ENCODE assay signal across 10 cellular contexts in the genomic region with DNA sequence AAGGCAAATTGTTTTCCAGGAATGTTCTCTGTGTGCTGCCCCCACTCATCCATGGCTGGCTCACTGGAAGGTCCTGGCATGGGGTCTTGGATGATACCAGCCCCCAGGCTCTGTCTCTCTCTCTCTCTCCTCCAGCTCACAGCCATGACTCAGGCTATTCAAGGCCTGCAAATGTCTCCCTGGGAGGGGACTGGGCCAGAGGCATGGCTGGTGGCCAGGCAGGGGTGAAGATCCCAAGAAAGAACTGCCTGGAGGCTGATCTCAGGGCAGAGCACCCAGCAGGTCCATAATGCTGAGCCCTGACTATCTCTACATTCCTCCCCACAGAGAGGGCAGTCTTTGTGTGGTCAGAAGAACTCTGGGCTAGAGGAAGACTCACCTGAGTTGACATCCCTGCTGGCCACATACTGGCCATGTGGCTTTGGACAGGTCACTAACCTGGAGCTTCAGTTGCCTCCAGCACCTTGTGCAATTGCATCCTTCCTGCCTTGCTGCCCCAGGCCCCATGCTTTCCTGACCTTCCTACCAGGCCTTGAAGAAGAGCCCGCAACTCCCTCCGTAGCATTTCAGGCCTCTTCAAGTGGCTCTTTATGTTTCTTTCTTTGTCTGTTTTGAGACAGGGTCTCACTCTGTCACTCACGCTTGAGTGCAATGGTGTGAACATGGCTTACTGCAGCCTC.
A peak's percentile ranks its signal among the peaks of the same experiment; 100 is the strongest.
DNase-seq lines count a peak whose midpoint lies in the region; ATAC-seq, FAIRE-seq and TF ChIP-seq lines count a peak whose summit lies in the region.
"Had no signal": no experiment of that assay in that cellular context is flagged by ENCODE, and none has a peak within 500 bp of the region (broad histone marks: within the 10 kb centered on the region; RNA-seq: fewer than 3 reads in every experiment).

No MANE protein-coding gene starts in this region.

- FAIRE-seq in pancreas (lab: Jason Lieb, UNC) = no peak

- TF ChIP-seq EP300 in SK-N-SH (IDR thresholded peaks at IDR 0.05; ENCODE audit: borderline replicate concordance in 1 of 2, low read depth in 1 of 2, low read length in 1 of 2) = no peak

- H3K9ac ChIP-seq in SK-N-SH (peak overlapping the region; percentile 67), fibroblast of lung (ENCODE audit: insufficient read depth, low read length) (no peak overlapping the region)

- intact Hi-C loops in pancreas (cut with DNase I) = no loop called here

- DNase-seq in AG08396 (ENCODE audit: low spot score) (peak; percentile 66), SK-N-SH (no peak), fibroblast of lung (ENCODE audit: low read depth in 2 of 2) (peak; percentile 82 to 93), pancreas (peak in 1 of 6 donors; percentile 43), NCI-H510A (lab: John Stamatoyannopoulos, UW) (no peak)
- DNase-seq: NCI-H2107 had no signal

- H3K4me1 ChIP-seq in SK-N-SH (ENCODE audit: control insufficient read depth in 1 of 2, insufficient read depth in 2 of 2, low read depth in 1 of 2, low read length in 1 of 2) (peaks cover 47 to 64% of the 10 kb centered on the region in 2 experiments), fibroblast of lung (ENCODE audit: control insufficient read depth, extremely low read depth, insufficient read depth, low read length) (peaks cover 45% of the 10 kb centered on the region), pancreas (peaks cover 0 to 19% (median 0%) of the 10 kb centered on the region in 3 donors)

- no peak overlapping the region for H2AFZ ChIP-seq in SK-N-SH (ENCODE audit: low read depth)
- no peak overlapping the region for H2AFZ ChIP-seq in fibroblast of lung (ENCODE audit: low read length)

- H3K4me2 ChIP-seq in SK-N-SH (peak overlapping the region; percentile 60), fibroblast of lung (ENCODE audit: extremely low read depth, insufficient read depth, low read length) (no peak overlapping the region)

- no peaks in the 10 kb centered on the region for H4K20me1 ChIP-seq in SK-N-SH (ENCODE audit: insufficient read depth)
- no peaks in the 10 kb centered on the region for H4K20me1 ChIP-seq in fibroblast of lung (ENCODE audit: control insufficient read depth, extremely low read depth, insufficient read depth, low read length)

- H3K9me3 ChIP-seq in SK-N-SH (no peaks in the 10 kb centered on the region), fibroblast of lung (ENCODE audit: control insufficient read depth, insufficient read depth, low read depth, low read length) (no peaks in the 10 kb centered on the region), pancreas (no peaks in the 10 kb centered on the region)

- WGBS in SK-N-SH (ENCODE audit: low lambda C conversion rate) = 97% methylated on average over 3 of the region's 3 CpGs
- 97 to 100% methylated on average over 3 of the region's 3 CpGs for WGBS in pancreas, 2 donors

- no peak for TF ChIP-seq RAD21 in SK-N-SH (IDR thresholded peaks at IDR 0.05; ENCODE audit: low read length)

- POLR2A ChIA-PET in SK-N-SH (lab: Yijun Ruan, JAX) = no interaction called here

- H3K27ac ChIP-seq in SK-N-SH (ENCODE audit: low read depth in 2 of 2, low read length in 1 of 2) = peak overlapping the region; percentile 95 to 99
- peak overlapping the region; percentile 98 for H3K27ac ChIP-seq in fibroblast of lung (ENCODE audit: insufficient read depth, low read length)
- H3K27ac ChIP-seq in pancreas = peak overlapping the region in 3 of 4 donors; percentile 28 to 77 (median 66)
- H3K27ac ChIP-seq: C4-2B had no signal

- ATAC-seq in pancreas (peak in 3 of 4 donors; percentile 12 to 41 (median 37)), HG02763 (IDR thresholded peaks at IDR 0.05; ENCODE audit: unreplicated experiment) (no peak), HG02884 (IDR thresholded peaks at IDR 0.05; ENCODE audit: unreplicated experiment) (no peak), HG02870 (IDR thresholded peaks at IDR 0.05; ENCODE audit: unreplicated experiment) (no peak)

- no peaks in the 10 kb centered on the region for H3K9me2 ChIP-seq in SK-N-SH

- CTCF ChIA-PET in SK-N-SH (lab: Yijun Ruan, JAX) = interaction anchor here (0.6 to 1.1 kb wide), 3 partner anchors 45 to 467 kb away, joined by 3 read pairs; no protein-coding TSS in a partner anchor

- peaks cover 23% of the 10 kb centered on the region for H3F3A ChIP-seq in SK-N-SH (replicated peaks; ENCODE audit: insufficient read depth)

- H3K27me3 ChIP-seq in SK-N-SH (ENCODE audit: insufficient read depth) (no peaks in the 10 kb centered on the region), fibroblast of lung (ENCODE audit: control insufficient read depth, insufficient read depth, low read length) (no peaks in the 10 kb centered on the region), pancreas (no peaks in the 10 kb centered on the region)

- H3K4me3 ChIP-seq in SK-N-SH (ENCODE audit: low read depth in 2 of 2, low read length in 1 of 2) = no peak overlapping the region
- H3K4me3 ChIP-seq in fibroblast of lung (replicated peaks in 1 of 4; ENCODE audit: control extremely low read depth in 1 of 4, insufficient read depth in 1 of 4, low read depth in 3 of 4, low read length in 4 of 4) = no peak overlapping the region
- H3K4me3 ChIP-seq in pancreas = no peak overlapping the region

- no peaks in the 10 kb centered on the region for H3K36me3 ChIP-seq in SK-N-SH (replicated peaks in 1 of 2; ENCODE audit: control insufficient read depth in 1 of 2, insufficient read depth in 2 of 2, low read length in 1 of 2)
- no peaks in the 10 kb centered on the region for H3K36me3 ChIP-seq in fibroblast of lung (ENCODE audit: control insufficient read depth, insufficient read depth, low read length)
- H3K36me3 ChIP-seq in pancreas = no peaks in the 10 kb centered on the region

- H3K79me2 ChIP-seq in SK-N-SH (ENCODE audit: insufficient read depth) = no peaks in the 10 kb centered on the region
- H3K79me2 ChIP-seq in fibroblast of lung (ENCODE audit: control insufficient read depth, insufficient read depth, low read length) = no peaks in the 10 kb centered on the region

- TF ChIP-seq CTCF in SK-N-SH (IDR thresholded peaks at IDR 0.05) (no peak), fibroblast of lung (conservative IDR thresholded peaks at IDR 0.05 in 1 of 2, IDR thresholded peaks at IDR 0.05 in 1 of 2; ENCODE audit: low read depth in 1 of 2, low read length in 2 of 2) (no peak), pancreas (IDR thresholded peaks at IDR 0.05) (no peak)

TF ChIP-seq in SK-N-SH, 30 proteins besides CTCF, POLR2A, EP300 and RAD21 (continues in another document):
- TF ChIP-seq SIN3A (IDR thresholded peaks at IDR 0.05; ENCODE audit: borderline replicate concordance, low read depth, low read length) (peak; percentile 63; the same call in 1 of the 2 replicates), CHD2 (IDR thresholded peaks at IDR 0.05; ENCODE audit: low read length, partially characterized antibody) (no peak), EZH2phosphoT487 (IDR thresholded peaks at IDR 0.05; ENCODE audit: borderline replicate concordance, low read depth) (no peak), RXRA (IDR thresholded peaks at IDR 0.05; ENCODE audit: borderline replicate concordance, low read depth) (no peak), JUND (IDR thresholded peaks at IDR 0.05) (no peak), FOXJ3 (CRISPR knock-in tag; IDR thresholded peaks at IDR 0.05) (no peak), RFX5 (IDR thresholded peaks at IDR 0.05; ENCODE audit: low read length) (no peak), SMC3 (IDR thresholded peaks at IDR 0.05; ENCODE audit: low read depth, low read length) (no peak), TAF1 (IDR thresholded peaks at IDR 0.05; ENCODE audit: borderline replicate concordance, low read depth, low read length) (0 out of 2 replicates have a peak, but pooled peaks have one; percentile 11), MXI1 (IDR thresholded peaks at IDR 0.05; ENCODE audit: low read depth, low read length) (no peak), NFIC (IDR thresholded peaks at IDR 0.05; ENCODE audit: borderline replicate concordance) (no peak), NRF1 (IDR thresholded peaks at IDR 0.05; ENCODE audit: low read depth, low read length) (no peak), POLR2AphosphoS5 (IDR thresholded peaks at IDR 0.05; ENCODE audit: low read depth, low read length) (peak; percentile 55; the same call in 1 of the 2 replicates), RCOR1 (IDR thresholded peaks at IDR 0.05; ENCODE audit: low read length) (no peak), GATA2 (CRISPR knock-in tag; IDR thresholded peaks at IDR 0.05) (no peak)
- TF ChIP-seq, protein P1, sequence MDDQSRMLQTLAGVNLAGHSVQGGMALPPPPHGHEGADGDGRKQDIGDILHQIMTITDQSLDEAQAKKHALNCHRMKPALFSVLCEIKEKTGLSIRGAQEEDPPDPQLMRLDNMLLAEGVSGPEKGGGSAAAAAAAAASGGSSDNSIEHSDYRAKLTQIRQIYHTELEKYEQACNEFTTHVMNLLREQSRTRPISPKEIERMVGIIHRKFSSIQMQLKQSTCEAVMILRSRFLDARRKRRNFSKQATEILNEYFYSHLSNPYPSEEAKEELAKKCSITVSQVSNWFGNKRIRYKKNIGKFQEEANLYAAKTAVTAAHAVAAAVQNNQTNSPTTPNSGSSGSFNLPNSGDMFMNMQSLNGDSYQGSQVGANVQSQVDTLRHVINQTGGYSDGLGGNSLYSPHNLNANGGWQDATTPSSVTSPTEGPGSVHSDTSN (IDR thresholded peaks at IDR 0.05) = no peak
- TF ChIP-seq, protein P2, sequence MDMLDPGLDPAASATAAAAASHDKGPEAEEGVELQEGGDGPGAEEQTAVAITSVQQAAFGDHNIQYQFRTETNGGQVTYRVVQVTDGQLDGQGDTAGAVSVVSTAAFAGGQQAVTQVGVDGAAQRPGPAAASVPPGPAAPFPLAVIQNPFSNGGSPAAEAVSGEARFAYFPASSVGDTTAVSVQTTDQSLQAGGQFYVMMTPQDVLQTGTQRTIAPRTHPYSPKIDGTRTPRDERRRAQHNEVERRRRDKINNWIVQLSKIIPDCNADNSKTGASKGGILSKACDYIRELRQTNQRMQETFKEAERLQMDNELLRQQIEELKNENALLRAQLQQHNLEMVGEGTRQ (IDR thresholded peaks at IDR 0.05; ENCODE audit: borderline replicate concordance, low read depth, low read length) = no peak
- TF ChIP-seq, protein P3, sequence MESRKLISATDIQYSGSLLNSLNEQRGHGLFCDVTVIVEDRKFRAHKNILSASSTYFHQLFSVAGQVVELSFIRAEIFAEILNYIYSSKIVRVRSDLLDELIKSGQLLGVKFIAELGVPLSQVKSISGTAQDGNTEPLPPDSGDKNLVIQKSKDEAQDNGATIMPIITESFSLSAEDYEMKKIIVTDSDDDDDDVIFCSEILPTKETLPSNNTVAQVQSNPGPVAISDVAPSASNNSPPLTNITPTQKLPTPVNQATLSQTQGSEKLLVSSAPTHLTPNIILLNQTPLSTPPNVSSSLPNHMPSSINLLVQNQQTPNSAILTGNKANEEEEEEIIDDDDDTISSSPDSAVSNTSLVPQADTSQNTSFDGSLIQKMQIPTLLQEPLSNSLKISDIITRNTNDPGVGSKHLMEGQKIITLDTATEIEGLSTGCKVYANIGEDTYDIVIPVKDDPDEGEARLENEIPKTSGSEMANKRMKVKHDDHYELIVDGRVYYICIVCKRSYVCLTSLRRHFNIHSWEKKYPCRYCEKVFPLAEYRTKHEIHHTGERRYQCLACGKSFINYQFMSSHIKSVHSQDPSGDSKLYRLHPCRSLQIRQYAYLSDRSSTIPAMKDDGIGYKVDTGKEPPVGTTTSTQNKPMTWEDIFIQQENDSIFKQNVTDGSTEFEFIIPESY (IDR thresholded peaks at IDR 0.05; ENCODE audit: borderline replicate concordance, low read depth) = no peak

Comparison
In these comparisons a context has a peak if more than half of its experiments do, and no peak if none do; other contexts are left out.
1. DNase-seq: peak in AG08396 (single experiment) and fibroblast of lung (2 of 2); none in SK-N-SH (single experiment) and NCI-H510A (single experiment).
2. ATAC-seq: peak in pancreas (3 of 4); none in HG02763 (single experiment), HG02884 (single experiment) and HG02870 (single experiment).
3. Peak in every context shown above with its lines, with median percentiles within 50 percentile points of each other: H3K27ac ChIP-seq.